Comparison of ENCODE assay signal across 34 cellular contexts in the genomic region with DNA sequence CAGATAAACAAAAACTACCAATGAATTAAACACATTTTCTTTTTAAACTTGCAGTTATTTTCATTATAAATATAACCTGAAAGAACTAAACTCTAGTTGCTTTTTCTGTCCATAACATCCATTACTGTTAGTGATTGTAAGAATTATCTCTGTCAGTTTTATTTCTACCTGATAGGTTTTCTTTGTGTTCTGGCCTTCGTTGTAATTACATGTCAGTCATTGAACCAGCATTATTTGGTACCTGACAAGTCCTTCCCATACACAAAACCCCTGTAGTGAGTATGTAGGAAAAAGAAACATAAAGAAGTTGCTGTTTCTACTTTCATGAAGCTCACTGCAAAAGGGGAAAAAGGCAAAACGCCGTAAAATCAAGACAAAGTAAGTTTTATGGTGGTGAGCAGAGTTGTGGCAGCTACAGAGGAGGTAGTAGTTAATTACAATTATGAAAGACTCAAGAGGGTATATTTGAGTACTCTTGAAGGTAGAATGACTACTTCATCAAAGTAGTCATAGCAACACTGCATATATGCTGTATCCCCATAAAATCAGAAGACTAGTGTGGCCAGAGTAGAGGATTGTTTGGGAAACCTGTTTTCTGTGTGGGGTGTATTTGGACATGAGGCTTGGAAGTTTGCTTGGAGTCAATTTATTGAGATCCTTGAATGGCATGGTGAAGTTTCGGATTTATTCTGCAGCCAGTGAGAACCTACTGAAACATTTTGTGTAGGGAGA.
"Had no signal": no experiment of that assay in that cellular context is flagged by ENCODE, and none has a peak within 500 bp of the region (broad histone marks: within the 10 kb centered on the region; RNA-seq: fewer than 3 reads in every experiment).

No MANE protein-coding gene starts in this region.

- DNase-seq: activated B cell treated with CpG ODN at 0.5 μM for 24 hours; activated CD4-positive, alpha-beta memory T cell treated with anti-CD3 and anti-CD28 coated beads for 36 hours; activated CD4-positive, alpha-beta T cell treated with anti-CD3 and anti-CD28 coated beads for 4 hours; activated CD4-positive, alpha-beta T cell treated with anti-CD3 and anti-CD28 coated beads, Interleukin-2, amount 50 U/mL, for 1 hour; activated CD4-positive, CD25-positive, alpha-beta regulatory T cell treated with anti-CD3 and anti-CD28 coated beads, Interleukin-2, amount 50 U/mL, for 72 hours; activated CD8-positive, alpha-beta memory T cell treated with anti-CD3 and anti-CD28 coated beads, Interleukin-2, amount 50 U/mL, for 48 hours; activated effector memory CD4-positive, alpha-beta T cell treated with anti-CD3 and anti-CD28 coated beads, Interleukin-2, amount 50 U/mL, for 16 hours; activated naive CD4-positive, alpha-beta T cell; activated naive CD4-positive, alpha-beta T cell treated with anti-CD3 and anti-CD28 coated beads, Interleukin-2, amount 50 U/mL, for 16 hours; activated naive CD8-positive, alpha-beta T cell treated with anti-CD3 and anti-CD28 coated beads for 36 hours; activated T-cell treated with anti-CD3 and anti-CD28 coated beads, Interleukin-2, amount 50 U/mL, for 48 hours; amniotic stem cell; aorta; brain microvascular endothelial cell; central memory CD4-positive, alpha-beta T cell; MM.1S; MV-4-11; NCI-H1092; NCI-H146; NCI-H2171 treated with DMSO at 0.1 percent for 48 hours; NCI-H2227 treated with DMSO at 0.1 percent for 48 hours; NCI-H446; NCI-H510A treated with DMSO at 0.1 percent for 48 hours; NCI-H526 treated with DMSO at 0.1 percent for 48 hours; PC-9; SIG-M5; T-cell; T-helper 17 cell had no signal

- H3K27ac ChIP-seq: brain microvascular endothelial cell, KMS-11, PC-9, RWPE1, VCaP had no signal

- H3K4me3 ChIP-seq: PC-9 had no signal

- H3K27me3 ChIP-seq: brain microvascular endothelial cell had no signal

- ATAC-seq: activated T-helper 17 cell treated with anti-CD3 and anti-CD28 coated beads, Interleukin-2, amount 50 U/mL, for 72 hours; Right ventricle myocardium inferior; SK-N-SH treated with all-trans-retinoic acid at 6 μM for 48 hours; T-cell; T-helper 17 cell had no signal

- H3K36me3 ChIP-seq: brain microvascular endothelial cell had no signal
